In the genomic region with DNA sequence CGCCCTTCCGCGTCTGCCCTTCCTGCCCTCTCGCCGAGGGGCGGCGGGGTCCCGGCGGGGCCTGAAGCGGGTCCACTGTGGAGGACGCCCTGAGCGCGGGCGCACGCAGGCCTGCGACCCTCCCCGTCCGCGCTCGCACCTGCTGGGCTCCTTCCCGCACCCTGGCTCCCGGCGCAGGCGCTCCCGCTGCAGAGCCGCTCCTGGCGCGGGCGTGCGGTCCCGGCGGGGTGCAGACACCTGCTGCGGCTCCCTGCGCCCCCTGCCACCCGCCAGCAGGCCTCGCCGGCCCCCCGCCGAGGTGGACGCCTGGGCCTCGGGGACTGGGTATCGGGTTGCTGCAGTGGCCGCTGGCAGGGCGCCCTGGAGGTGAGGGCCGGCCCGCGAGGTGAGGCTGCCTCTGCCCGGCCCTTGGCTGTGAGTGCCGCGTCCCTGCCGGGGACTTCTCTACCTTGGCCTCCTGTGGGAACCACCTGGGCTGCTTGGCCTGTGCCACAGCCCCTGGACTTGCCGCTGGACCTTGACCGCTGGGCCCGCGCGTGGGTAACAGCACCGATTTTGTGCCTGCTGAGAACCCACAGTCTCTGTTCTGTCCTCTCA, we compare ENCODE assay signal across 6 cellular contexts. TPM values are rescaled to one million over a fixed set of nuclear protein-coding genes. Genes with fewer than 3 reads are reported as not detected.
DNase-seq lines count a peak whose midpoint lies in the region; ATAC-seq, FAIRE-seq and TF ChIP-seq lines count a peak whose summit lies in the region.

No MANE protein-coding gene starts in this region.

- peaks cover 18% of the 10 kb centered on the region for H3K4me1 ChIP-seq in CD8-positive, alpha-beta T cell (ENCODE audit: insufficient read depth, low read length)
- H3K4me1 ChIP-seq in HepG2 (ENCODE audit: insufficient read depth, low read length): peaks cover 58% of the 10 kb centered on the region

- no TSS peak for BruUV-seq in HepG2 (replicated peaks; lab: Mats Ljungman, UMichigan)

- H3K4me3 Mint-ChIP-seq in CD8-positive, alpha-beta T cell: peak overlapping the region; percentile 82
- H3K4me3 Mint-ChIP-seq in activated CD4-positive, alpha-beta memory T cell treated with anti-CD3 and anti-CD28 coated beads, Interleukin-2, amount 10 ng/mL, durations not matched to agents 7 days and 5 days: peak overlapping the region; percentile 76

- peak overlapping the region; percentile 70 for H3K4me3 ChIP-seq in CD8-positive, alpha-beta T cell (ENCODE audit: low read depth, low read length)
- H3K4me3 ChIP-seq in HepG2 (replicated peaks in 1 of 3; ENCODE audit: insufficient read depth in 1 of 3, low read depth in 2 of 3, low read length in 3 of 3): peak overlapping the region; percentile 57 to 81 (median 77)

- peak overlapping the region; percentile 52 for H3K27ac ChIP-seq in CD8-positive, alpha-beta T cell (ENCODE audit: low read depth, low read length)
- peak overlapping the region; percentile 79 for H3K27ac ChIP-seq in HepG2 (ENCODE audit: extremely low read length, insufficient read depth, low read length)

- H3K4me2 ChIP-seq in HepG2 (ENCODE audit: low read depth, low read length): peak overlapping the region; percentile 100

- H3K9me3 Mint-ChIP-seq in CD8-positive, alpha-beta T cell: no peaks in the 10 kb centered on the region
- H3K9me3 Mint-ChIP-seq in activated CD4-positive, alpha-beta memory T cell treated with anti-CD3 and anti-CD28 coated beads, Interleukin-2, amount 10 ng/mL, durations not matched to agents 7 days and 5 days: no peaks in the 10 kb centered on the region

- no peaks in the 10 kb centered on the region for H3K9me3 ChIP-seq in CD8-positive, alpha-beta T cell (ENCODE audit: low read length)
- H3K9me3 ChIP-seq in HepG2 (ENCODE audit: low read length): no peaks in the 10 kb centered on the region

- TF ChIP-seq CTCF in CD8-positive, alpha-beta T cell (IDR thresholded peaks at IDR 0.05): no peak
- TF ChIP-seq CTCF in HepG2 (CRISPR knock-in tag; IDR thresholded peaks at IDR 0.05): no peak

- TF ChIP-seq EP300 in HepG2 (IDR thresholded peaks at IDR 0.05; ENCODE audit: low read depth in 2 of 2, low read length in 2 of 2) (no peak), HepG2 (CRISPR knock-in tag; IDR thresholded peaks at IDR 0.05; ENCODE audit: borderline replicate concordance) (no peak)

- no peak for ATAC-seq in CD8-positive, alpha-beta T cell
- peak; percentile 18 for ATAC-seq in HG02571 (IDR thresholded peaks at IDR 0.05; ENCODE audit: unreplicated experiment)
- peak; percentile 21 for ATAC-seq in HepG2

- intact Hi-C loops in CD8-positive, alpha-beta T cell (cut with DNase I, micrococcal nuclease): loop anchor here (1.0 to 10.0 kb wide), 4 partner anchors 12 to 1244 kb away; a partner anchor contains a TSS
- intact Hi-C loops in HepG2 (cut with micrococcal nuclease; ENCODE audit: unreplicated experiment): loop anchor here (5.0 kb wide), 1 partner anchor 66 kb away; no protein-coding TSS in a partner anchor

- no peak overlapping the region for H2AFZ ChIP-seq in HepG2 (ENCODE audit: low read length)

- CTCF ChIA-PET in CD8-positive, alpha-beta T cell (lab: Charles Lee): no interaction called here
- CTCF ChIA-PET in activated CD4-positive, alpha-beta memory T cell treated with anti-CD3 and anti-CD28 coated beads, Interleukin-2, amount 10 ng/mL, durations not matched to agents 7 days and 5 days (lab: Charles Lee): no interaction called here
- CTCF ChIA-PET in HepG2 (lab: Yijun Ruan, JAX; ENCODE audit: low intra/inter-chr PET ratio, low total read pairs): no interaction called here

- 0% methylated on average over 1 of the region's 57 CpGs for WGBS in HepG2 (ENCODE audit: low lambda C conversion rate)

- H3K27me3 ChIP-seq in CD8-positive, alpha-beta T cell (ENCODE audit: insufficient read depth, low read length): no peaks in the 10 kb centered on the region
- H3K27me3 ChIP-seq in HepG2 (ENCODE audit: control insufficient read depth in 1 of 2, insufficient read depth in 2 of 2, low read length in 2 of 2): peaks cover 1 to 10% of the 10 kb centered on the region in 2 experiments; a peak in 3 of 5 replicates

- no peaks in the 10 kb centered on the region; the same call in 1 of the 2 replicates for H4K20me1 ChIP-seq in HepG2 (ENCODE audit: insufficient read depth, low read length)

- peak overlapping the region; percentile 80 for H3K27ac Mint-ChIP-seq in CD8-positive, alpha-beta T cell
- peak overlapping the region; percentile 69 for H3K27ac Mint-ChIP-seq in activated CD4-positive, alpha-beta memory T cell treated with anti-CD3 and anti-CD28 coated beads, Interleukin-2, amount 10 ng/mL, durations not matched to agents 7 days and 5 days

- POLR2A ChIA-PET in CD8-positive, alpha-beta T cell (lab: Charles Lee): no interaction called here
- POLR2A ChIA-PET in activated CD4-positive, alpha-beta memory T cell treated with anti-CD3 and anti-CD28 coated beads, Interleukin-2, amount 10 ng/mL, durations not matched to agents 7 days and 5 days (lab: Charles Lee): interaction anchor here (1.4 to 1.9 kb wide), 2 partner anchors 13 to 15 kb away, joined by 4 to 7 read pairs; a partner anchor contains a TSS
- POLR2A ChIA-PET in HepG2 (lab: Yijun Ruan, JAX): interaction anchor here (1.6 to 2.7 kb wide), 2 partner anchors 13 kb away, joined by 18 to 25 read pairs; a partner anchor contains a TSS

- no peak for FAIRE-seq in HepG2 (lab: Jason Lieb, UNC)

- H3K79me2 ChIP-seq in HepG2 (ENCODE audit: insufficient read depth, low read length): peaks cover 30% of the 10 kb centered on the region

- H3K36me3 Mint-ChIP-seq in CD8-positive, alpha-beta T cell: no peaks in the 10 kb centered on the region
- H3K36me3 Mint-ChIP-seq in activated CD4-positive, alpha-beta memory T cell treated with anti-CD3 and anti-CD28 coated beads, Interleukin-2, amount 10 ng/mL, durations not matched to agents 7 days and 5 days (ENCODE audit: low read depth): peaks cover 4% of the 10 kb centered on the region

- peak in 1 of 2 experiments; percentile 14; a peak in 1 of 4 replicates for TF ChIP-seq POLR2A in HepG2 (IDR thresholded peaks at IDR 0.05; ENCODE audit: insufficient read depth in 1 of 2, low read depth in 2 of 2, low read length in 2 of 2)

- in situ Hi-C loops in HepG2 (cut with HindIII; ENCODE audit: extremely low pct_ligation_motif_present, low pct_unique_long_range_greater_than_20kb): no loop called here

- H3K9ac ChIP-seq in HepG2 (ENCODE audit: insufficient read depth, low read depth, low read length): peak overlapping the region; percentile 82

- peak in 2 of 7 experiments; percentile 26 to 60 for DNase-seq in CD8-positive, alpha-beta T cell
- peak; percentile 36 for DNase-seq in activated CD4-positive, alpha-beta memory T cell treated with anti-CD3 and anti-CD28 coated beads, Interleukin-2, amount 10 ng/mL, durations not matched to agents 7 days and 5 days
- DNase-seq in HepG2 (ENCODE audit: low spot score): no peak
- DNase-seq in foreskin melanocyte: no peak
- DNase-seq in NCI-H510A treated with DMSO at 0.1 percent for 48 hours (lab: John Stamatoyannopoulos, UW): no peak

- no peak for TF ChIP-seq RAD21 in HepG2 (CRISPR knock-in tag; IDR thresholded peaks at IDR 0.05)

- H3K27me3 Mint-ChIP-seq in CD8-positive, alpha-beta T cell (ENCODE audit: low read depth): no peaks in the 10 kb centered on the region
- H3K27me3 Mint-ChIP-seq in activated CD4-positive, alpha-beta memory T cell treated with anti-CD3 and anti-CD28 coated beads, Interleukin-2, amount 10 ng/mL, durations not matched to agents 7 days and 5 days: peaks cover 4% of the 10 kb centered on the region

- no peaks in the 10 kb centered on the region for H3K36me3 ChIP-seq in CD8-positive, alpha-beta T cell (ENCODE audit: insufficient read depth, low read length)
- H3K36me3 ChIP-seq in HepG2 (replicated peaks in 1 of 2; ENCODE audit: control insufficient read depth in 1 of 2, insufficient read depth in 2 of 2, low read length in 2 of 2): no peaks in the 10 kb centered on the region

- H3K4me1 Mint-ChIP-seq in CD8-positive, alpha-beta T cell (ENCODE audit: low read depth): peaks cover 20% of the 10 kb centered on the region
- peaks cover 29% of the 10 kb centered on the region for H3K4me1 Mint-ChIP-seq in activated CD4-positive, alpha-beta memory T cell treated with anti-CD3 and anti-CD28 coated beads, Interleukin-2, amount 10 ng/mL, durations not matched to agents 7 days and 5 days

RNA-seq across cellular contexts. Expression of a gene that starts 0.6 kb away (rescaled TPM):
- 10 to 100 TPM; 30.8 to 35.9 TPM for total RNA-seq in CD8-positive, alpha-beta T cell
- total RNA-seq in activated CD4-positive, alpha-beta memory T cell treated with anti-CD3 and anti-CD28 coated beads, Interleukin-2, amount 10 ng/mL, durations not matched to agents 7 days and 5 days: 10 to 100 TPM; 49.8 to 55.9 TPM
- total RNA-seq in HepG2 (2016; rRNA removed; fragmentation: Illumina TruSeq; extraction: Trizol): 13.4 and 21.7 TPM in 2 replicates
- total RNA-seq in HepG2 (2016; cell fraction: cytosol; rRNA removed; fragmentation: Illumina TruSeq; extraction: Trizol; ENCODE audit: low read depth): 8.4 and 10.0 TPM in 2 replicates
- total RNA-seq in HepG2 (2016; cell fraction: insoluble cytoplasmic fraction; rRNA removed; fragmentation: Illumina TruSeq; extraction: Trizol): 12.6 and 23.4 TPM in 2 replicates
- total RNA-seq in HepG2 (2016; cell fraction: membrane; rRNA removed; fragmentation: Illumina TruSeq; extraction: Trizol): 8.5 and 10.9 TPM in 2 replicates
- 14.0 and 15.0 TPM in 2 replicates for total RNA-seq in HepG2 (2016; cell fraction: nucleus; rRNA removed; fragmentation: Illumina TruSeq; extraction: Trizol)
- 44.4 and 50.9 TPM in 2 replicates for polyA plus RNA-seq in HepG2 (2011; rRNA removed)
- polyA plus RNA-seq in HepG2 (2011; cell fraction: cytosol; rRNA removed): 23.8 and 38.3 TPM in 2 replicates
- 240 and 305 TPM in 2 replicates for polyA plus RNA-seq in HepG2 (2011; cell fraction: nucleus; rRNA removed)
- polyA plus RNA-seq in HepG2 (2012): 16.2 and 19.0 TPM in 2 replicates
- polyA plus RNA-seq in HepG2 (2016; cell fraction: cytosol; fragmentation: Illumina TruSeq; extraction: Trizol; ENCODE audit: low read depth): 5.5 and 7.1 TPM in 2 replicates
- 13.7 and 16.1 TPM in 2 replicates for polyA plus RNA-seq in HepG2 (2016; cell fraction: insoluble cytoplasmic fraction; fragmentation: Illumina TruSeq; extraction: Trizol; ENCODE audit: low read depth)
- polyA plus RNA-seq in HepG2 (2016; cell fraction: membrane; fragmentation: Illumina TruSeq; extraction: Trizol; ENCODE audit: low read depth): 6.1 and 7.5 TPM in 2 replicates
- 53.7 and 57.4 TPM in 2 replicates for polyA plus RNA-seq in HepG2 (2016; cell fraction: nucleus; fragmentation: Illumina TruSeq; extraction: Trizol; ENCODE audit: insufficient read depth, low read depth)
- 48.5 and 187 TPM in 2 replicates for polyA minus RNA-seq in HepG2 (2011; rRNA and poly(A)+ RNA removed; ENCODE audit: low replicate concordance)
- polyA minus RNA-seq in HepG2 (2011; cell fraction: cytosol; rRNA and poly(A)+ RNA removed): 10.7 and 12.0 TPM in 2 replicates
- 32.6 and 32.9 TPM in 2 replicates for polyA minus RNA-seq in HepG2 (2011; cell fraction: nucleus; rRNA and poly(A)+ RNA removed)

RNA-seq across cellular contexts. Expression of a gene that starts 12.7 kb away (rescaled TPM):
- total RNA-seq in CD8-positive, alpha-beta T cell: 10 to 100 TPM; 83.1 to 86.2 TPM
- 10 to 100 TPM; 87.1 to 91.4 TPM for total RNA-seq in activated CD4-positive, alpha-beta memory T cell treated with anti-CD3 and anti-CD28 coated beads, Interleukin-2, amount 10 ng/mL, durations not matched to agents 7 days and 5 days
- 19.2 and 23.0 TPM in 2 replicates for total RNA-seq in HepG2 (2016; rRNA removed; fragmentation: Illumina TruSeq; extraction: Trizol)
- total RNA-seq in HepG2 (2016; cell fraction: cytosol; rRNA removed; fragmentation: Illumina TruSeq; extraction: Trizol; ENCODE audit: low read depth): 32.6 and 34.0 TPM in 2 replicates
- 15.2 and 25.2 TPM in 2 replicates for total RNA-seq in HepG2 (2016; cell fraction: insoluble cytoplasmic fraction; rRNA removed; fragmentation: Illumina TruSeq; extraction: Trizol)
- total RNA-seq in HepG2 (2016; cell fraction: membrane; rRNA removed; fragmentation: Illumina TruSeq; extraction: Trizol): 17.9 and 21.2 TPM in 2 replicates
- total RNA-seq in HepG2 (2016; cell fraction: nucleus; rRNA removed; fragmentation: Illumina TruSeq; extraction: Trizol): 21.3 and 28.8 TPM in 2 replicates
- 27.1 and 32.7 TPM in 2 replicates for polyA plus RNA-seq in HepG2 (2011; rRNA removed)
- 15.3 and 21.9 TPM in 2 replicates for polyA plus RNA-seq in HepG2 (2011; cell fraction: cytosol; rRNA removed)
- 115 and 134 TPM in 2 replicates for polyA plus RNA-seq in HepG2 (2011; cell fraction: nucleus; rRNA removed)
- polyA plus RNA-seq in HepG2 (2012): 23.7 and 24.3 TPM in 2 replicates
- 2.4 TPM in 2 replicates for polyA plus RNA-seq in HepG2 (2016; cell fraction: cytosol; fragmentation: Illumina TruSeq; extraction: Trizol; ENCODE audit: low read depth)
- 15.9 and 22.8 TPM in 2 replicates for polyA plus RNA-seq in HepG2 (2016; cell fraction: insoluble cytoplasmic fraction; fragmentation: Illumina TruSeq; extraction: Trizol; ENCODE audit: low read depth)
- 6.3 and 6.9 TPM in 2 replicates for polyA plus RNA-seq in HepG2 (2016; cell fraction: membrane; fragmentation: Illumina TruSeq; extraction: Trizol; ENCODE audit: low read depth)
- 70.5 and 71.6 TPM in 2 replicates for polyA plus RNA-seq in HepG2 (2016; cell fraction: nucleus; fragmentation: Illumina TruSeq; extraction: Trizol; ENCODE audit: insufficient read depth, low read depth)
- polyA minus RNA-seq in HepG2 (2011; rRNA and poly(A)+ RNA removed; ENCODE audit: low replicate concordance): 74.8 and 208 TPM in 2 replicates
- 20.1 and 23.4 TPM in 2 replicates for polyA minus RNA-seq in HepG2 (2011; cell fraction: cytosol; rRNA and poly(A)+ RNA removed)
- polyA minus RNA-seq in HepG2 (2011; cell fraction: nucleus; rRNA and poly(A)+ RNA removed): 41.9 and 46.2 TPM in 2 replicates

RNA-seq across cellular contexts. Expression of a gene that starts 15.8 kb away (rescaled TPM):
- 10 to 100 TPM in 1 of 2 experiments, 1 to 10 TPM in 1; 9.0 to 10.3 TPM for total RNA-seq in CD8-positive, alpha-beta T cell
- total RNA-seq in activated CD4-positive, alpha-beta memory T cell treated with anti-CD3 and anti-CD28 coated beads, Interleukin-2, amount 10 ng/mL, durations not matched to agents 7 days and 5 days: 10 to 100 TPM; 24.0 to 25.4 TPM
- 29.6 and 38.7 TPM in 2 replicates for total RNA-seq in HepG2 (2016; rRNA removed; fragmentation: Illumina TruSeq; extraction: Trizol)
- 103 and 108 TPM in 2 replicates for total RNA-seq in HepG2 (2016; cell fraction: cytosol; rRNA removed; fragmentation: Illumina TruSeq; extraction: Trizol; ENCODE audit: low read depth)
- 26.0 and 40.1 TPM in 2 replicates for total RNA-seq in HepG2 (2016; cell fraction: insoluble cytoplasmic fraction; rRNA removed; fragmentation: Illumina TruSeq; extraction: Trizol)
- 93.6 and 97.4 TPM in 2 replicates for total RNA-seq in HepG2 (2016; cell fraction: membrane; rRNA removed; fragmentation: Illumina TruSeq; extraction: Trizol)
- total RNA-seq in HepG2 (2016; cell fraction: nucleus; rRNA removed; fragmentation: Illumina TruSeq; extraction: Trizol): 26.3 and 30.8 TPM in 2 replicates
- 21.3 and 21.8 TPM in 2 replicates for polyA plus RNA-seq in HepG2 (2011; rRNA removed)
- 19.1 and 23.2 TPM in 2 replicates for polyA plus RNA-seq in HepG2 (2011; cell fraction: cytosol; rRNA removed)
- 46.9 and 49.7 TPM in 2 replicates for polyA plus RNA-seq in HepG2 (2011; cell fraction: nucleus; rRNA removed)
- polyA plus RNA-seq in HepG2 (2012): 16.9 and 18.6 TPM in 2 replicates
- 80.6 TPM in 2 replicates for polyA plus RNA-seq in HepG2 (2016; cell fraction: cytosol; fragmentation: Illumina TruSeq; extraction: Trizol; ENCODE audit: low read depth)
- polyA plus RNA-seq in HepG2 (2016; cell fraction: insoluble cytoplasmic fraction; fragmentation: Illumina TruSeq; extraction: Trizol; ENCODE audit: low read depth): 32.1 and 34.5 TPM in 2 replicates
- 89.7 and 93.0 TPM in 2 replicates for polyA plus RNA-seq in HepG2 (2016; cell fraction: membrane; fragmentation: Illumina TruSeq; extraction: Trizol; ENCODE audit: low read depth)
- 60.9 and 67.4 TPM in 2 replicates for polyA plus RNA-seq in HepG2 (2016; cell fraction: nucleus; fragmentation: Illumina TruSeq; extraction: Trizol; ENCODE audit: insufficient read depth, low read depth)
- 9.8 and 59.1 TPM in 2 replicates for polyA minus RNA-seq in HepG2 (2011; rRNA and poly(A)+ RNA removed; ENCODE audit: low replicate concordance)
- 6.4 and 6.5 TPM in 2 replicates for polyA minus RNA-seq in HepG2 (2011; cell fraction: cytosol; rRNA and poly(A)+ RNA removed)
- 13.0 and 13.1 TPM in 2 replicates for polyA minus RNA-seq in HepG2 (2011; cell fraction: nucleus; rRNA and poly(A)+ RNA removed)

RNA-seq across cellular contexts. Expression of a gene that starts 27.4 kb away (rescaled TPM):
- 10 to 100 TPM; 47.0 to 49.8 TPM for total RNA-seq in CD8-positive, alpha-beta T cell
- 10 to 100 TPM; 31.9 to 34.2 TPM for total RNA-seq in activated CD4-positive, alpha-beta memory T cell treated with anti-CD3 and anti-CD28 coated beads, Interleukin-2, amount 10 ng/mL, durations not matched to agents 7 days and 5 days
- 22.6 and 31.6 TPM in 2 replicates for total RNA-seq in HepG2 (2016; rRNA removed; fragmentation: Illumina TruSeq; extraction: Trizol)
- 23.7 and 28.0 TPM in 2 replicates for total RNA-seq in HepG2 (2016; cell fraction: cytosol; rRNA removed; fragmentation: Illumina TruSeq; extraction: Trizol; ENCODE audit: low read depth)
- total RNA-seq in HepG2 (2016; cell fraction: insoluble cytoplasmic fraction; rRNA removed; fragmentation: Illumina TruSeq; extraction: Trizol): 21.4 and 31.8 TPM in 2 replicates
- total RNA-seq in HepG2 (2016; cell fraction: membrane; rRNA removed; fragmentation: Illumina TruSeq; extraction: Trizol): 27.7 and 31.4 TPM in 2 replicates
- 34.5 and 40.2 TPM in 2 replicates for total RNA-seq in HepG2 (2016; cell fraction: nucleus; rRNA removed; fragmentation: Illumina TruSeq; extraction: Trizol)
- 27.6 and 36.9 TPM in 2 replicates for polyA plus RNA-seq in HepG2 (2011; rRNA removed)
- polyA plus RNA-seq in HepG2 (2011; cell fraction: cytosol; rRNA removed): 15.3 and 20.0 TPM in 2 replicates
- 128 and 151 TPM in 2 replicates for polyA plus RNA-seq in HepG2 (2011; cell fraction: nucleus; rRNA removed)
- 15.1 and 23.7 TPM in 2 replicates for polyA plus RNA-seq in HepG2 (2012)
- 12.4 and 19.6 TPM in 2 replicates for polyA plus RNA-seq in HepG2 (2016; cell fraction: cytosol; fragmentation: Illumina TruSeq; extraction: Trizol; ENCODE audit: low read depth)
- polyA plus RNA-seq in HepG2 (2016; cell fraction: insoluble cytoplasmic fraction; fragmentation: Illumina TruSeq; extraction: Trizol; ENCODE audit: low read depth): 16.4 and 19.1 TPM in 2 replicates
- 18.6 and 24.9 TPM in 2 replicates for polyA plus RNA-seq in HepG2 (2016; cell fraction: membrane; fragmentation: Illumina TruSeq; extraction: Trizol; ENCODE audit: low read depth)
- polyA plus RNA-seq in HepG2 (2016; cell fraction: nucleus; fragmentation: Illumina TruSeq; extraction: Trizol; ENCODE audit: insufficient read depth, low read depth): 78.6 and 82.4 TPM in 2 replicates
- 13.7 and 46.0 TPM in 2 replicates for polyA minus RNA-seq in HepG2 (2011; rRNA and poly(A)+ RNA removed; ENCODE audit: low replicate concordance)
- polyA minus RNA-seq in HepG2 (2011; cell fraction: cytosol; rRNA and poly(A)+ RNA removed): 4.0 and 7.5 TPM in 2 replicates
- 27.8 and 33.3 TPM in 2 replicates for polyA minus RNA-seq in HepG2 (2011; cell fraction: nucleus; rRNA and poly(A)+ RNA removed)

RNA-seq across cellular contexts. Expression of a gene that starts 54.4 kb away (rescaled TPM):
- total RNA-seq in CD8-positive, alpha-beta T cell: 10 to 100 TPM; 31.8 to 33.5 TPM
- 10 to 100 TPM; 51.6 to 52.6 TPM for total RNA-seq in activated CD4-positive, alpha-beta memory T cell treated with anti-CD3 and anti-CD28 coated beads, Interleukin-2, amount 10 ng/mL, durations not matched to agents 7 days and 5 days
- 48.9 and 54.0 TPM in 2 replicates for total RNA-seq in HepG2 (2016; rRNA removed; fragmentation: Illumina TruSeq; extraction: Trizol)
- 48.5 and 55.5 TPM in 2 replicates for total RNA-seq in HepG2 (2016; cell fraction: cytosol; rRNA removed; fragmentation: Illumina TruSeq; extraction: Trizol; ENCODE audit: low read depth)
- total RNA-seq in HepG2 (2016; cell fraction: insoluble cytoplasmic fraction; rRNA removed; fragmentation: Illumina TruSeq; extraction: Trizol): 53.0 and 54.1 TPM in 2 replicates
- 49.2 and 61.1 TPM in 2 replicates for total RNA-seq in HepG2 (2016; cell fraction: membrane; rRNA removed; fragmentation: Illumina TruSeq; extraction: Trizol)
- 19.0 and 19.6 TPM in 2 replicates for total RNA-seq in HepG2 (2016; cell fraction: nucleus; rRNA removed; fragmentation: Illumina TruSeq; extraction: Trizol)
- 20.9 and 23.4 TPM in 2 replicates for polyA plus RNA-seq in HepG2 (2011; rRNA removed)
- polyA plus RNA-seq in HepG2 (2011; cell fraction: cytosol; rRNA removed): 18.5 and 46.9 TPM in 2 replicates
- 23.0 and 28.2 TPM in 2 replicates for polyA plus RNA-seq in HepG2 (2011; cell fraction: nucleus; rRNA removed)
- 15.6 and 26.9 TPM in 2 replicates for polyA plus RNA-seq in HepG2 (2012)
- polyA plus RNA-seq in HepG2 (2016; cell fraction: cytosol; fragmentation: Illumina TruSeq; extraction: Trizol; ENCODE audit: low read depth): 54.8 and 61.0 TPM in 2 replicates
- polyA plus RNA-seq in HepG2 (2016; cell fraction: insoluble cytoplasmic fraction; fragmentation: Illumina TruSeq; extraction: Trizol; ENCODE audit: low read depth): 43.5 and 50.2 TPM in 2 replicates
- 42.3 and 46.2 TPM in 2 replicates for polyA plus RNA-seq in HepG2 (2016; cell fraction: membrane; fragmentation: Illumina TruSeq; extraction: Trizol; ENCODE audit: low read depth)
- polyA plus RNA-seq in HepG2 (2016; cell fraction: nucleus; fragmentation: Illumina TruSeq; extraction: Trizol; ENCODE audit: insufficient read depth, low read depth): 35.6 and 38.1 TPM in 2 replicates
- polyA minus RNA-seq in HepG2 (2011; rRNA and poly(A)+ RNA removed; ENCODE audit: low replicate concordance): 6.4 and 7.1 TPM in 2 replicates
- 8.6 and 11.1 TPM in 2 replicates for polyA minus RNA-seq in HepG2 (2011; cell fraction: cytosol; rRNA and poly(A)+ RNA removed)
- polyA minus RNA-seq in HepG2 (2011; cell fraction: nucleus; rRNA and poly(A)+ RNA removed): 2.1 and 2.2 TPM in 2 replicates
